1 cellular context compared by ENCODE assay signal in the genomic region with DNA sequence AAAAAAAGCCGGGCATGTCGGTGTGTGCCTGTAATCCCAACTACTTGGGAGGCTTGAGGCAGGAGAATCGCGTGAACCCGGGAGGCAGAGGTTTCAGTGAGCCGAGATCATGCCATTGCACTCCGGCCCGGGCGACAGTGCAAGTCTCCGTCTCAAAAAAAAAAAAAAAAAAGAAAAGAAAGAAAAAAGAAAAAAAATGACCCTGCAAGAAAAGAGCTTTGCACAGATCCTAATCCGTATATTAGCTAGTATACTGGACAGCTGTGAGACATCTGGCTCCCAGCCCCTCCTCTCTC.
TF ChIP-seq lines count a peak whose summit lies in the region.

No MANE protein-coding gene starts in this region.

TF ChIP-seq in A549, 52 proteins besides CTCF, POLR2A, EP300 and RAD21 (continued from another document):
- TF ChIP-seq, protein P1, sequence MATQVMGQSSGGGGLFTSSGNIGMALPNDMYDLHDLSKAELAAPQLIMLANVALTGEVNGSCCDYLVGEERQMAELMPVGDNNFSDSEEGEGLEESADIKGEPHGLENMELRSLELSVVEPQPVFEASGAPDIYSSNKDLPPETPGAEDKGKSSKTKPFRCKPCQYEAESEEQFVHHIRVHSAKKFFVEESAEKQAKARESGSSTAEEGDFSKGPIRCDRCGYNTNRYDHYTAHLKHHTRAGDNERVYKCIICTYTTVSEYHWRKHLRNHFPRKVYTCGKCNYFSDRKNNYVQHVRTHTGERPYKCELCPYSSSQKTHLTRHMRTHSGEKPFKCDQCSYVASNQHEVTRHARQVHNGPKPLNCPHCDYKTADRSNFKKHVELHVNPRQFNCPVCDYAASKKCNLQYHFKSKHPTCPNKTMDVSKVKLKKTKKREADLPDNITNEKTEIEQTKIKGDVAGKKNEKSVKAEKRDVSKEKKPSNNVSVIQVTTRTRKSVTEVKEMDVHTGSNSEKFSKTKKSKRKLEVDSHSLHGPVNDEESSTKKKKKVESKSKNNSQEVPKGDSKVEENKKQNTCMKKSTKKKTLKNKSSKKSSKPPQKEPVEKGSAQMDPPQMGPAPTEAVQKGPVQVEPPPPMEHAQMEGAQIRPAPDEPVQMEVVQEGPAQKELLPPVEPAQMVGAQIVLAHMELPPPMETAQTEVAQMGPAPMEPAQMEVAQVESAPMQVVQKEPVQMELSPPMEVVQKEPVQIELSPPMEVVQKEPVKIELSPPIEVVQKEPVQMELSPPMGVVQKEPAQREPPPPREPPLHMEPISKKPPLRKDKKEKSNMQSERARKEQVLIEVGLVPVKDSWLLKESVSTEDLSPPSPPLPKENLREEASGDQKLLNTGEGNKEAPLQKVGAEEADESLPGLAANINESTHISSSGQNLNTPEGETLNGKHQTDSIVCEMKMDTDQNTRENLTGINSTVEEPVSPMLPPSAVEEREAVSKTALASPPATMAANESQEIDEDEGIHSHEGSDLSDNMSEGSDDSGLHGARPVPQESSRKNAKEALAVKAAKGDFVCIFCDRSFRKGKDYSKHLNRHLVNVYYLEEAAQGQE (IDR thresholded peaks at IDR 0.05): no peak
- TF ChIP-seq KDM5A (IDR thresholded peaks at IDR 0.05): no peak
